Comparison of ENCODE assay signal across 1 cellular context in genomic region chr9:72364679-72365524, GRCh38.
TF ChIP-seq lines count a peak whose summit lies in the region.

A gene with protein sequence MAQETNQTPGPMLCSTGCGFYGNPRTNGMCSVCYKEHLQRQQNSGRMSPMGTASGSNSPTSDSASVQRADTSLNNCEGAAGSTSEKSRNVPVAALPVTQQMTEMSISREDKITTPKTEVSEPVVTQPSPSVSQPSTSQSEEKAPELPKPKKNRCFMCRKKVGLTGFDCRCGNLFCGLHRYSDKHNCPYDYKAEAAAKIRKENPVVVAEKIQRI (minus strand): TSS chr9:72365208. CDS start chr9:72360778, 4,430 bp downstream.

TF ChIP-seq in HepG2, 621 proteins besides CTCF, POLR2A, EP300 and RAD21 (continued from another document and continues in another):
- TF ChIP-seq ZNF142 (CRISPR knock-in tag; IDR thresholded peaks at IDR 0.05) (no peak), USF2 (IDR thresholded peaks at IDR 0.05; ENCODE audit: low read depth, low read length) (no peak), USF2 (CRISPR knock-in tag; IDR thresholded peaks at IDR 0.05; ENCODE audit: borderline replicate concordance) (peak; percentile 55; the same call in 1 of the 2 replicates), THAP7 (CRISPR knock-in tag; IDR thresholded peaks at IDR 0.05) (no peak), ZFP90 (CRISPR knock-in tag; IDR thresholded peaks at IDR 0.05; ENCODE audit: borderline replicate concordance) (no peak; the same call in 1 of the 2 replicates), SUZ12 (IDR thresholded peaks at IDR 0.05; ENCODE audit: low read depth, low read length) (no peak), NCOR1 (IDR thresholded peaks at IDR 0.05; ENCODE audit: borderline replicate concordance, low read length) (no peak), E2F2 (CRISPR knock-in tag; IDR thresholded peaks at IDR 0.05; ENCODE audit: borderline replicate concordance) (0 out of 2 replicates have a peak, but pooled peaks have one; percentile 74), ZNF460 (CRISPR knock-in tag; IDR thresholded peaks at IDR 0.05; ENCODE audit: borderline replicate concordance) (no peak), ZFP82 (CRISPR knock-in tag; IDR thresholded peaks at IDR 0.05; ENCODE audit: borderline replicate concordance) (0 out of 2 replicates have a peak, but pooled peaks have one; percentile 25), NR2F6 (IDR thresholded peaks at IDR 0.05) (no peak), NR2F6 (CRISPR knock-in tag; IDR thresholded peaks at IDR 0.05) (no peak; the same call in 1 of the 2 replicates), SCMH1 (CRISPR knock-in tag; IDR thresholded peaks at IDR 0.05; ENCODE audit: borderline replicate concordance) (no peak), ZNF607 (CRISPR knock-in tag; IDR thresholded peaks at IDR 0.05; ENCODE audit: borderline replicate concordance) (peak; percentile 65; the same call in 1 of the 2 replicates), ZNF484 (CRISPR knock-in tag; IDR thresholded peaks at IDR 0.05; ENCODE audit: borderline replicate concordance, low read depth) (no peak), ZNF263 (CRISPR knock-in tag; IDR thresholded peaks at IDR 0.05) (peak; percentile 97), KDM4B (CRISPR knock-in tag; IDR thresholded peaks at IDR 0.05) (no peak), GPBP1L1 (CRISPR knock-in tag; IDR thresholded peaks at IDR 0.05) (no peak), HIVEP1 (CRISPR knock-in tag; IDR thresholded peaks at IDR 0.05) (no peak), MEIS2 (CRISPR knock-in tag; IDR thresholded peaks at IDR 0.05) (peak; percentile 70; the same call in 1 of the 2 replicates), YY1 (IDR thresholded peaks at IDR 0.05; ENCODE audit: insufficient read depth, insufficient replicate concordance, low read depth, low read length) (peak; percentile 62), NCOA5 (CRISPR knock-in tag; IDR thresholded peaks at IDR 0.05) (no peak), ZNF383 (CRISPR knock-in tag; IDR thresholded peaks at IDR 0.05; ENCODE audit: borderline replicate concordance) (no peak), ZNF784 (CRISPR knock-in tag; IDR thresholded peaks at IDR 0.05; ENCODE audit: borderline replicate concordance) (peak; percentile 24; the same call in 1 of the 2 replicates), PAWR (CRISPR knock-in tag; IDR thresholded peaks at IDR 0.05; ENCODE audit: borderline replicate concordance) (no peak), ZNF563 (CRISPR knock-in tag; IDR thresholded peaks at IDR 0.05) (no peak; the same call in 1 of the 2 replicates), GABPB1 (CRISPR knock-in tag; IDR thresholded peaks at IDR 0.05) (peak; percentile 71), ZBTB7A (CRISPR knock-in tag; IDR thresholded peaks at IDR 0.05) (no peak), RXRA (CRISPR knock-in tag; IDR thresholded peaks at IDR 0.05) (peak; percentile 59), ZNF773 (CRISPR knock-in tag; IDR thresholded peaks at IDR 0.05; ENCODE audit: borderline replicate concordance) (no peak; the same call in 1 of the 2 replicates), ZNF777 (CRISPR knock-in tag; IDR thresholded peaks at IDR 0.05) (peak; percentile 59), TCF12 (IDR thresholded peaks at IDR 0.05) (no peak), TCF12 (CRISPR knock-in tag; IDR thresholded peaks at IDR 0.05) (no peak; the same call in 1 of the 2 replicates), ZNF570 (CRISPR knock-in tag; IDR thresholded peaks at IDR 0.05; ENCODE audit: borderline replicate concordance) (no peak), ZNF12 (CRISPR knock-in tag; IDR thresholded peaks at IDR 0.05) (no peak)
- TF ChIP-seq, protein P1, sequence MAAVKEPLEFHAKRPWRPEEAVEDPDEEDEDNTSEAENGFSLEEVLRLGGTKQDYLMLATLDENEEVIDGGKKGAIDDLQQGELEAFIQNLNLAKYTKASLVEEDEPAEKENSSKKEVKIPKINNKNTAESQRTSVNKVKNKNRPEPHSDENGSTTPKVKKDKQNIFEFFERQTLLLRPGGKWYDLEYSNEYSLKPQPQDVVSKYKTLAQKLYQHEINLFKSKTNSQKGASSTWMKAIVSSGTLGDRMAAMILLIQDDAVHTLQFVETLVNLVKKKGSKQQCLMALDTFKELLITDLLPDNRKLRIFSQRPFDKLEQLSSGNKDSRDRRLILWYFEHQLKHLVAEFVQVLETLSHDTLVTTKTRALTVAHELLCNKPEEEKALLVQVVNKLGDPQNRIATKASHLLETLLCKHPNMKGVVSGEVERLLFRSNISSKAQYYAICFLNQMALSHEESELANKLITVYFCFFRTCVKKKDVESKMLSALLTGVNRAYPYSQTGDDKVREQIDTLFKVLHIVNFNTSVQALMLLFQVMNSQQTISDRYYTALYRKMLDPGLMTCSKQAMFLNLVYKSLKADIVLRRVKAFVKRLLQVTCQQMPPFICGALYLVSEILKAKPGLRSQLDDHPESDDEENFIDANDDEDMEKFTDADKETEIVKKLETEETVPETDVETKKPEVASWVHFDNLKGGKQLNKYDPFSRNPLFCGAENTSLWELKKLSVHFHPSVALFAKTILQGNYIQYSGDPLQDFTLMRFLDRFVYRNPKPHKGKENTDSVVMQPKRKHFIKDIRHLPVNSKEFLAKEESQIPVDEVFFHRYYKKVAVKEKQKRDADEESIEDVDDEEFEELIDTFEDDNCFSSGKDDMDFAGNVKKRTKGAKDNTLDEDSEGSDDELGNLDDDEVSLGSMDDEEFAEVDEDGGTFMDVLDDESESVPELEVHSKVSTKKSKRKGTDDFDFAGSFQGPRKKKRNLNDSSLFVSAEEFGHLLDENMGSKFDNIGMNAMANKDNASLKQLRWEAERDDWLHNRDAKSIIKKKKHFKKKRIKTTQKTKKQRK (IDR thresholded peaks at IDR 0.05; ENCODE audit: low read length): no peak
- TF ChIP-seq, protein P2, sequence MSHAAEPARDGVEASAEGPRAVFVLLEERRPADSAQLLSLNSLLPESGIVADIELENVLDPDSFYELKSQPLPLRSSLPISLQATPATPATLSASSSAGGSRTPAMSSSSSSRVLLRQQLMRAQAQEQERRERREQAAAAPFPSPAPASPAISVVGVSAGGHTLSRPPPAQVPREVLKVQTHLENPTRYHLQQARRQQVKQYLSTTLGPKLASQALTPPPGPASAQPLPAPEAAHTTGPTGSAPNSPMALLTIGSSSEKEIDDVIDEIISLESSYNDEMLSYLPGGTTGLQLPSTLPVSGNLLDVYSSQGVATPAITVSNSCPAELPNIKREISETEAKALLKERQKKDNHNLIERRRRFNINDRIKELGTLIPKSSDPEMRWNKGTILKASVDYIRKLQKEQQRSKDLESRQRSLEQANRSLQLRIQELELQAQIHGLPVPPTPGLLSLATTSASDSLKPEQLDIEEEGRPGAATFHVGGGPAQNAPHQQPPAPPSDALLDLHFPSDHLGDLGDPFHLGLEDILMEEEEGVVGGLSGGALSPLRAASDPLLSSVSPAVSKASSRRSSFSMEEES (CRISPR knock-in tag; IDR thresholded peaks at IDR 0.05): peak; percentile 14
- TF ChIP-seq, protein P3, sequence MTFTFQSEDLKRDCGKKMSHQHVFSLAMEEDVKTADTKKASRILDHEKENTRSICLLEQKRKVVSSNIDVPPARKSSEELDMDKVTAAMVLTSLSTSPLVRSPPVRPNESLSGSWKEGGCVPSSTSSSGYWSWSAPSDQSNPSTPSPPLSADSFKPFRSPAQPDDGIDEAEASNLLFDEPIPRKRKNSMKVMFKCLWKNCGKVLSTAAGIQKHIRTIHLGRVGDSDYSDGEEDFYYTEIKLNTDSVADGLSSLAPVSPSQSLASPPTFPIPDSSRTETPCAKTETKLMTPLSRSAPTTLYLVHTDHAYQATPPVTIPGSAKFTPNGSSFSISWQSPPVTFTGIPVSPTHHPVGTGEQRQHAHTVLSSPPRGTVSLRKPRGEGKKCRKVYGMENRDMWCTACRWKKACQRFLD (CRISPR knock-in tag; IDR thresholded peaks at IDR 0.05; ENCODE audit: borderline replicate concordance): peak; percentile 16; the same call in 1 of the 2 replicates
- TF ChIP-seq, protein P4, sequence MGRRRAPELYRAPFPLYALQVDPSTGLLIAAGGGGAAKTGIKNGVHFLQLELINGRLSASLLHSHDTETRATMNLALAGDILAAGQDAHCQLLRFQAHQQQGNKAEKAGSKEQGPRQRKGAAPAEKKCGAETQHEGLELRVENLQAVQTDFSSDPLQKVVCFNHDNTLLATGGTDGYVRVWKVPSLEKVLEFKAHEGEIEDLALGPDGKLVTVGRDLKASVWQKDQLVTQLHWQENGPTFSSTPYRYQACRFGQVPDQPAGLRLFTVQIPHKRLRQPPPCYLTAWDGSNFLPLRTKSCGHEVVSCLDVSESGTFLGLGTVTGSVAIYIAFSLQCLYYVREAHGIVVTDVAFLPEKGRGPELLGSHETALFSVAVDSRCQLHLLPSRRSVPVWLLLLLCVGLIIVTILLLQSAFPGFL (CRISPR knock-in tag; IDR thresholded peaks at IDR 0.05): no peak
